In genomic region chr5:55936100-55936693, GRCh38 we compare ENCODE assay signal across 8 cellular contexts. TPM values are rescaled to one million over a fixed set of nuclear protein-coding genes. Genes with fewer than 3 reads are reported as not detected.
A peak's percentile ranks its signal among the peaks of the same experiment; 100 is the strongest.
DNase-seq lines count a peak whose midpoint lies in the region; TF ChIP-seq lines count a peak whose summit lies in the region.

No MANE protein-coding gene starts in this region.

- no peak overlapping the region for H3K27ac Mint-ChIP-seq in nephron

- no peak overlapping the region for H3K4me3 ChIP-seq in esophagus muscularis mucosa

- no peaks in the 10 kb centered on the region for H3K27me3 Mint-ChIP-seq in nephron (ENCODE audit: low read depth)

- intact Hi-C loops in esophagus muscularis mucosa (cut with DNase I), result loop anchor here (10.0 kb wide), 1 partner anchor 49 kb away; no protein-coding TSS in a partner anchor

- H3K36me3 ChIP-seq in esophagus muscularis mucosa, result peaks cover 15 to 62% (median 35%) of the 10 kb centered on the region in 4 donors

- H3K4me3 Mint-ChIP-seq in nephron, result no peak overlapping the region

- no peaks in the 10 kb centered on the region for H3K4me1 Mint-ChIP-seq in nephron

- H3K9me3 ChIP-seq in esophagus muscularis mucosa, result no peaks in the 10 kb centered on the region

- no peak for TF ChIP-seq EP300 in esophagus muscularis mucosa (IDR thresholded peaks at IDR 0.05)

- H3K27me3 ChIP-seq in esophagus muscularis mucosa, result no peaks in the 10 kb centered on the region

- TF ChIP-seq CTCF in esophagus muscularis mucosa (IDR thresholded peaks at IDR 0.05), result peak; percentile 66 to 83 (median 75)
- peak; percentile 85 to 93 (median 87) for TF ChIP-seq CTCF in nephron (IDR thresholded peaks at IDR 0.05; ENCODE audit: unreplicated experiment in 3 of 3)

- H3K9me3 Mint-ChIP-seq in nephron, result no peaks in the 10 kb centered on the region

- 17% methylated on average over 3 of the region's 3 CpGs for WGBS in esophagus muscularis mucosa

- peaks cover 16% of the 10 kb centered on the region for H3K36me3 Mint-ChIP-seq in nephron (ENCODE audit: low read depth)

- peaks cover 0 to 10% (median 5%) of the 10 kb centered on the region in 4 donors for H3K4me1 ChIP-seq in esophagus muscularis mucosa

- no peak for TF ChIP-seq POLR2A in esophagus muscularis mucosa (IDR thresholded peaks at IDR 0.05; ENCODE audit: low read depth)

- DNase-seq in DMS153 (lab: John Stamatoyannopoulos, UW) (peak; percentile 6), DMS153 treated with DMSO at 0.1 percent for 48 hours (lab: John Stamatoyannopoulos, UW; ENCODE audit: unreplicated experiment) (no peak), HuH-7 (ENCODE audit: low spot score) (peak; percentile 23), OCI-M1 (lab: John Stamatoyannopoulos, UW) (peak; percentile 87), activated T-cell treated with anti-CD3 and anti-CD28 coated beads for 4 hours (peak; percentile 67), esophagus muscularis mucosa (ENCODE audit: extremely low spot score) (no peak)
- peak; percentile 35 to 79 (median 66) for DNase-seq in stimulated activated naive CD4-positive, alpha-beta T cell (lab: John Stamatoyannopoulos, UW)

- no peak overlapping the region for H3K27ac ChIP-seq in esophagus muscularis mucosa (replicated peaks in 1 of 4)

RNA-seq across cellular contexts. Expression of gene IL6ST, which starts 58.6 kb away (rescaled TPM):
- total RNA-seq in esophagus muscularis mucosa, result 100 to 1,000 TPM; 384 to 561 (median 517) TPM

Comparison
In these comparisons a context has a peak if more than half of its experiments do, and no peak if none do; other contexts are left out.
1. DNase-seq: peak in DMS153 (single experiment), HuH-7 (single experiment), OCI-M1 (single experiment), activated T-cell treated with anti-CD3 and anti-CD28 coated beads for 4 hours (single experiment) and stimulated activated naive CD4-positive, alpha-beta T cell (6 of 6); none in DMS153 treated with DMSO at 0.1 percent for 48 hours (single experiment) and esophagus muscularis mucosa (single experiment).